In genomic region chr18:65257157-65257556, GRCh38 we compare ENCODE assay signal across 23 cellular contexts.
"Had no signal": no experiment of that assay in that cellular context is flagged by ENCODE, and none has a peak within 500 bp of the region (broad histone marks: within the 10 kb centered on the region; RNA-seq: fewer than 3 reads in every experiment).

No MANE protein-coding gene starts in this region.

- H3K27me3 Mint-ChIP-seq: activated B cell treated with CpG ODN at 0.5 μM for 24 hours; activated CD4-positive, alpha-beta memory T cell treated with anti-CD3 and anti-CD28 coated beads for 36 hours; activated naive CD8-positive, alpha-beta T cell; natural killer cell treated with Interleukin-12 subunit alpha and Interleukin-12 subunit beta and Interleukin-15 and Interleukin-18, amount 100 ng/mL, for 72 hours had no signal

- FAIRE-seq: bronchial epithelial cell, TTC549 had no signal

- H3K27ac Mint-ChIP-seq: activated B cell treated with CpG ODN at 0.5 μM for 24 hours; activated CD4-positive, alpha-beta memory T cell treated with anti-CD3 and anti-CD28 coated beads for 36 hours; activated naive CD8-positive, alpha-beta T cell; activated T-helper 1 cell treated with anti-CD3 and anti-CD28 coated beads, Interleukin-12 subunit alpha, Interleukin-12 subunit beta, Interleukin-2, Interleukin-4 antibody, amounts not matched to agents 30 ng/mL and 10 ng/mL and 1 ng/mL, durations not matched to agents 14 hours and 24 hours and 36 hours; natural killer cell treated with Interleukin-12 subunit alpha and Interleukin-12 subunit beta and Interleukin-15 and Interleukin-18, amount 100 ng/mL, for 72 hours had no signal

- H3K4me3 Mint-ChIP-seq: activated B cell treated with CpG ODN at 0.5 μM for 24 hours; activated CD4-positive, alpha-beta memory T cell treated with anti-CD3 and anti-CD28 coated beads for 36 hours; activated naive CD8-positive, alpha-beta T cell; activated T-helper 1 cell treated with anti-CD3 and anti-CD28 coated beads, Interleukin-12 subunit alpha, Interleukin-12 subunit beta, Interleukin-2, Interleukin-4 antibody, amounts not matched to agents 30 ng/mL and 10 ng/mL and 1 ng/mL, durations not matched to agents 14 hours and 24 hours and 36 hours; natural killer cell treated with Interleukin-12 subunit alpha and Interleukin-12 subunit beta and Interleukin-15 and Interleukin-18, amount 100 ng/mL, for 72 hours had no signal

- H3K4me3 ChIP-seq: gastrocnemius medialis, lower lobe of right lung, tibial artery had no signal

- H3K36me3 ChIP-seq: gastrocnemius medialis, lower lobe of right lung, tibial artery had no signal

- H3K9me3 ChIP-seq: gastrocnemius medialis, lower lobe of right lung, tibial artery had no signal

- H3K27me3 ChIP-seq: gastrocnemius medialis, tibial artery had no signal

- ATAC-seq: esophagus mucosa; gastrocnemius medialis; lower lobe of right lung; natural killer cell treated with Interleukin-12 subunit alpha and Interleukin-12 subunit beta and Interleukin-15 and Interleukin-18, amount 100 ng/mL, for 72 hours had no signal

- H3K36me3 Mint-ChIP-seq: activated CD4-positive, alpha-beta memory T cell treated with anti-CD3 and anti-CD28 coated beads for 36 hours; activated naive CD8-positive, alpha-beta T cell had no signal

- DNase-seq: activated B cell treated with CpG ODN at 0.5 μM for 24 hours; activated CD4-positive, alpha-beta memory T cell treated with anti-CD3 and anti-CD28 coated beads for 36 hours; activated CD4-positive, alpha-beta T cell treated with anti-CD3 and anti-CD28 coated beads for 4 hours; activated gamma-delta T cell treated with Interleukin-2 at 50 U/mL for 16 hours; activated T-cell treated with anti-CD3 and anti-CD28 coated beads for 4 hours; cerebellar nuclear complex; cortex of kidney; gastrocnemius medialis; head of caudate nucleus; islet precursor cell; lower lobe of right lung; nucleus accumbens; posterior cingulate gyrus; retina; stimulated activated CD4-positive, alpha-beta T cell treated with anti-CD3 and anti-CD28 coated beads, Interleukin-2, amount 100 ng/mL, for 24 hours; stimulated activated naive CD4-positive, alpha-beta T cell treated with Interleukin-2 at 50 U/mL for 16 hours; tibial artery had no signal

- H3K9me3 Mint-ChIP-seq: activated B cell treated with CpG ODN at 0.5 μM for 24 hours had no signal

- H3K4me1 Mint-ChIP-seq: activated B cell treated with CpG ODN at 0.5 μM for 24 hours had no signal

- H3K4me1 ChIP-seq: gastrocnemius medialis, lower lobe of right lung, tibial artery had no signal

- H3K27ac ChIP-seq: gastrocnemius medialis, lower lobe of right lung, tibial artery had no signal
